In the genomic region with DNA sequence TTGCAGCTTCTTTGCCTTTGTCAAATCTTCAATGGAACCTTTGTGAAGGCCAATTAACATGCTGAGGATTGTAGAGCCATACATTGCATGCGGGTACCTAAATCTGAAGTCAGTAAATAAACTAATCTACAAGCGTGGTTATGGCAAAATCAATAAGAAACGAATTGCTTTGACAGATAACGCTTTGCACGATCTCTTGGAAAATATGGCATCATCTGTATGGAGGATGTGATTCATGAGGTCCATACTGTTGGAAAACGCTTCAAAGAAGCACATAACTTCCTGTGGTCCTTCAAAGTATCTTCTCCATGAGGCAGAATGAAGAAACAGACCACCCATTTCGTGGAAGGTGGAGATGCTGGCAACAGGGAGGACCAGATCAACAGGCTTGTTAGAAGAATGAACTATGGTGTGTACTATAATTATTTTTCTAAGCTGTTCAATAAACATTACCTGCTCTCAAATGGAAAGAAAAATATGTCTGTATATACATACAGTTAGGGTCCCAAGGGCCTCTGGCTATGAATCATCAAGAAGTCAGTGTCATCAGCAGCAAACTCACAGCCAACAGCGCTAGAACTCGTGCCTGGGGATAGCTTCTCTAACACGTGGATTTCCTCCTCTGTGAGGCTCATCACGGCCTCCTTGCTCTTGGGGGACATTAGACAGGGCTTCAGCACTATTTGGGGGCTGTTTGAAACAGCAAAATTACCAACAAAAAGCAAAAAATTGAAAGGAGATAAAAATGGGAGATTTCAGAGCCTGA, we compare ENCODE assay signal across 21 cellular contexts. TPM values are rescaled to one million over a fixed set of nuclear protein-coding genes. Genes with fewer than 3 reads are reported as not detected.
DNase-seq lines count a peak whose midpoint lies in the region; FAIRE-seq and TF ChIP-seq lines count a peak whose summit lies in the region.
"Had no signal": no experiment of that assay in that cellular context is flagged by ENCODE, and none has a peak within 500 bp of the region (broad histone marks: within the 10 kb centered on the region; RNA-seq: fewer than 3 reads in every experiment).

No MANE protein-coding gene starts in this region.

- no peak overlapping the region for H2BK15ac ChIP-seq in mesendoderm (replicated peaks; ENCODE audit: low read depth)

- no peak overlapping the region for H2BK120ac ChIP-seq in mesendoderm (ENCODE audit: low read depth, low read length)

- H3K9me3 ChIP-seq in A673 (ENCODE audit: low read depth, low read length, poor library complexity, severe bottlenecking) = no peaks in the 10 kb centered on the region
- H3K9me3 ChIP-seq: sigmoid colon had no signal

- TF ChIP-seq CTCF in A673 (conservative IDR thresholded peaks at IDR 0.05; ENCODE audit: low read depth, low read length) = no peak
- TF ChIP-seq CTCF in D721Med (IDR thresholded peaks at IDR 0.05; ENCODE audit: insufficient read depth, missing control alignments) = no peak

- H3K4me2 ChIP-seq in mesendoderm (ENCODE audit: low read length) = no peak overlapping the region

- peak overlapping the region; percentile 81 for H3K27ac Mint-ChIP-seq in activated T-helper 2 cell treated with anti-CD3 and anti-CD28 coated beads, Interferon-gamma antibody, Interleukin-2, Interleukin-4, amounts not matched to agents 10 μg/mL and 5 μg/mL and 100 μg/mL, durations not matched to agents 14 hours and 24 hours and 36 hours
- H3K27ac Mint-ChIP-seq: WTC11 had no signal

- H4K8ac ChIP-seq in mesendoderm (ENCODE audit: low read depth, low read length) = no peak overlapping the region

- H3K79me1 ChIP-seq in mesendoderm (ENCODE audit: low read length) = no peaks in the 10 kb centered on the region

- H3K27me3 Mint-ChIP-seq in activated T-helper 2 cell treated with anti-CD3 and anti-CD28 coated beads, Interferon-gamma antibody, Interleukin-2, Interleukin-4, amounts not matched to agents 10 μg/mL and 5 μg/mL and 100 μg/mL, durations not matched to agents 14 hours and 24 hours and 36 hours (ENCODE audit: low read depth) = peaks cover 16% of the 10 kb centered on the region

- H3K27me3 ChIP-seq in A673 (replicated peaks; ENCODE audit: insufficient read depth, low read depth, low read length, poor library complexity) (peaks cover 14% of the 10 kb centered on the region), mesendoderm (ENCODE audit: insufficient read depth, low read length, poor library complexity) (peaks cover 7% of the 10 kb centered on the region)

- peaks cover 48% of the 10 kb centered on the region for H3K4me1 Mint-ChIP-seq in activated T-helper 2 cell treated with anti-CD3 and anti-CD28 coated beads, Interferon-gamma antibody, Interleukin-2, Interleukin-4, amounts not matched to agents 10 μg/mL and 5 μg/mL and 100 μg/mL, durations not matched to agents 14 hours and 24 hours and 36 hours (ENCODE audit: low read depth)

- intact Hi-C loops in A673 (cut with micrococcal nuclease; ENCODE audit: unreplicated experiment) (no loop called here), posterior cingulate gyrus (cut with DNase I) (no loop called here)
- intact Hi-C loops in activated T-helper 2 cell treated with anti-CD3 and anti-CD28 coated beads, Interferon-gamma antibody, Interleukin-2, Interleukin-4, amounts not matched to agents 10 μg/mL and 5 μg/mL and 100 μg/mL, durations not matched to agents 14 hours and 24 hours and 36 hours (cut with micrococcal nuclease) = loop anchor here (5.0 kb wide), 3 partner anchors 37 to 68 kb away; a partner anchor contains a TSS

- no peak overlapping the region for H3K9ac ChIP-seq in mesendoderm (ENCODE audit: low read length)

- no peak overlapping the region for H3K4ac ChIP-seq in mesendoderm (ENCODE audit: low read depth, low read length)

- no peak overlapping the region for H2BK5ac ChIP-seq in mesendoderm (ENCODE audit: low read length)

- POLR2A ChIA-PET in A673 (lab: Charles Lee; ENCODE audit: low non-redundant PET) = no interaction called here

- H3K4me1 ChIP-seq in A673 (ENCODE audit: insufficient read depth, low read length, poor library complexity, severe bottlenecking) = peaks cover 11% of the 10 kb centered on the region
- no peaks in the 10 kb centered on the region for H3K4me1 ChIP-seq in mesendoderm (ENCODE audit: control insufficient read depth, low read depth, low read length)

- H3K79me2 ChIP-seq in mesendoderm (ENCODE audit: control insufficient read depth, insufficient read depth, low read length) = no peaks in the 10 kb centered on the region

- no peak overlapping the region for H2AK5ac ChIP-seq in mesendoderm (ENCODE audit: low read length)

- no peak overlapping the region for H3K23ac ChIP-seq in mesendoderm (ENCODE audit: low read length)

- H3K4me3 Mint-ChIP-seq in activated T-helper 2 cell treated with anti-CD3 and anti-CD28 coated beads, Interferon-gamma antibody, Interleukin-2, Interleukin-4, amounts not matched to agents 10 μg/mL and 5 μg/mL and 100 μg/mL, durations not matched to agents 14 hours and 24 hours and 36 hours (ENCODE audit: low read depth) = no peak overlapping the region
- H3K4me3 Mint-ChIP-seq: WTC11 had no signal

- H3K36me3 ChIP-seq in A673 (ENCODE audit: insufficient read depth, low read length, poor library complexity, severe bottlenecking) (no peaks in the 10 kb centered on the region), mesendoderm (ENCODE audit: control insufficient read depth, insufficient read depth, low read length) (no peaks in the 10 kb centered on the region)
- H3K36me3 ChIP-seq: sigmoid colon had no signal

- FAIRE-seq in D721Med (lab: Jason Lieb, UNC) = no peak

- CTCF ChIA-PET in A673 (lab: Charles Lee) = no interaction called here

- no peak overlapping the region for H3K56ac ChIP-seq in mesendoderm (ENCODE audit: low read length)

- no peak overlapping the region for H3K18ac ChIP-seq in mesendoderm (ENCODE audit: low read length)

- no CpG with 5 or more reads among the region's 11 CpGs for WGBS in mesendoderm (ENCODE audit: extremely low coverage, insufficient coverage, low lambda C conversion rate)

- H3K4me3 ChIP-seq in A673 (ENCODE audit: low read depth, low read length, poor library complexity, severe bottlenecking) (no peak overlapping the region), mesendoderm (ENCODE audit: low read length) (no peak overlapping the region)
- H3K4me3 ChIP-seq: sigmoid colon had no signal

- DNase-seq in A673 (ENCODE audit: low spot score) = peak; percentile 24
- DNase-seq in ELR (ENCODE audit: low read depth) = peak; percentile 38
- peak; percentile 31 for DNase-seq in MV-4-11 (lab: John Stamatoyannopoulos, UW)
- no peak for DNase-seq in activated T-helper 2 cell treated with anti-CD3 and anti-CD28 coated beads, Interferon-gamma antibody, Interleukin-2, Interleukin-4, amounts not matched to agents 10 μg/mL and 5 μg/mL and 100 μg/mL, durations not matched to agents 14 hours and 24 hours and 36 hours (ENCODE audit: low spot score)
- no peak for DNase-seq in D721Med (ENCODE audit: insufficient read length, low spot score)
- no peak for DNase-seq in SKM-1 (lab: John Stamatoyannopoulos, UW; ENCODE audit: unreplicated experiment)
- DNase-seq in mesendoderm = no peak
- DNase-seq in posterior cingulate gyrus = no peak
- DNase-seq: activated T-cell treated with anti-CD3 and anti-CD28 coated beads, Interleukin-2, amount 50 U/mL, for 1 hour; amniotic stem cell; DMS153; HCEC 1CT; IMR-90; NCI-H1436 treated with DMSO at 0.1 percent for 48 hours; NCI-H2227 treated with DMSO at 0.1 percent for 48 hours; sigmoid colon; stimulated activated CD4-positive, alpha-beta T cell treated with anti-CD3 and anti-CD28 coated beads, Interleukin-4, amount 100 ng/mL, for 1 hour; SW 1271; trophoblast cell had no signal

- H4K5ac ChIP-seq in mesendoderm (ENCODE audit: low read length) = no peak overlapping the region

- H3K27ac ChIP-seq in A673 (ENCODE audit: low read depth, low read length, poor library complexity, severe bottlenecking) = no peak overlapping the region
- H3K27ac ChIP-seq in mesendoderm (ENCODE audit: low read depth, low read length) = no peak overlapping the region
- H3K27ac ChIP-seq: epithelial cell of prostate, sigmoid colon had no signal

- H3K36me3 Mint-ChIP-seq in activated T-helper 2 cell treated with anti-CD3 and anti-CD28 coated beads, Interferon-gamma antibody, Interleukin-2, Interleukin-4, amounts not matched to agents 10 μg/mL and 5 μg/mL and 100 μg/mL, durations not matched to agents 14 hours and 24 hours and 36 hours (ENCODE audit: low read depth) = peaks cover 18% of the 10 kb centered on the region

- BruUV-seq in A673 (replicated peaks; lab: Mats Ljungman, UMichigan) = no TSS peak

- H3K9me3 Mint-ChIP-seq in activated T-helper 2 cell treated with anti-CD3 and anti-CD28 coated beads, Interferon-gamma antibody, Interleukin-2, Interleukin-4, amounts not matched to agents 10 μg/mL and 5 μg/mL and 100 μg/mL, durations not matched to agents 14 hours and 24 hours and 36 hours = no peaks in the 10 kb centered on the region

RNA-seq across cellular contexts. Expression of a gene that starts 2.9 kb away (rescaled TPM):
- total RNA-seq in A673 (2021) = 2.0 and 3.8 TPM in 2 replicates
- total RNA-seq in activated T-helper 2 cell treated with anti-CD3 and anti-CD28 coated beads, Interferon-gamma antibody, Interleukin-2, Interleukin-4, amounts not matched to agents 10 μg/mL and 5 μg/mL and 100 μg/mL, durations not matched to agents 14 hours and 24 hours and 36 hours = 85.5 and 88.7 TPM in 2 replicates
- polyA plus RNA-seq in mesendoderm (2013, experiment 1 of 2) = 0.77 TPM
- polyA plus RNA-seq in mesendoderm (2013, experiment 2 of 2) = 0.71 TPM
- total RNA-seq: IMR-90 had no signal
- polyA plus RNA-seq: IMR-90 had no signal

Comparison
In these comparisons a context has a peak if more than half of its experiments do, and no peak if none do; other contexts are left out.
1. DNase-seq: peak in A673 (single experiment), ELR (single experiment) and MV-4-11 (single experiment); none in activated T-helper 2 cell treated with anti-CD3 and anti-CD28 coated beads, Interferon-gamma antibody, Interleukin-2, Interleukin-4, amounts not matched to agents 10 μg/mL and 5 μg/mL and 100 μg/mL, durations not matched to agents 14 hours and 24 hours and 36 hours (single experiment), D721Med (single experiment), SKM-1 (single experiment), mesendoderm (single experiment) and posterior cingulate gyrus (0 of 10).
2. RNA of a gene that starts 2.9 kb away (total RNA-seq): 85.5 to 88.7 TPM in activated T-helper 2 cell treated with anti-CD3 and anti-CD28 coated beads, Interferon-gamma antibody, Interleukin-2, Interleukin-4, amounts not matched to agents 10 μg/mL and 5 μg/mL and 100 μg/mL, durations not matched to agents 14 hours and 24 hours and 36 hours; 2.0 to 3.8 TPM in A673; every median in the first group is over 10 times any median in the second.